Comparison of ENCODE assay signal across 1 cellular context in genomic region chr9:116142706-116143492, GRCh38.
TF ChIP-seq lines count a peak whose summit lies in the region.

No MANE protein-coding gene starts in this region.

TF ChIP-seq in H1, 55 proteins besides CTCF, POLR2A, EP300 and RAD21:
- TF ChIP-seq SIRT6 (IDR thresholded peaks at IDR 0.05; ENCODE audit: low read length), result no peak
- TF ChIP-seq RBBP5 (IDR thresholded peaks at IDR 0.05; ENCODE audit: borderline replicate concordance, low read depth, low read length), result no peak
- no peak for TF ChIP-seq RNF2 (IDR thresholded peaks at IDR 0.05; ENCODE audit: borderline replicate concordance, low read depth, low read length, missing control alignments, poor library complexity, severe bottlenecking)
- no peak for TF ChIP-seq USF2 (IDR thresholded peaks at IDR 0.05; ENCODE audit: low read length)
- TF ChIP-seq JUN (IDR thresholded peaks at IDR 0.05; ENCODE audit: low read depth, low read length), result no peak
- no peak for TF ChIP-seq MAFK (IDR thresholded peaks at IDR 0.05; ENCODE audit: low read depth, low read length)
- TF ChIP-seq SP2 (IDR thresholded peaks at IDR 0.05; ENCODE audit: low read length), result no peak
- no peak for TF ChIP-seq NRF1 (IDR thresholded peaks at IDR 0.05; ENCODE audit: low read depth, low read length)
- no peak for TF ChIP-seq TCF12 (IDR thresholded peaks at IDR 0.05; ENCODE audit: low read depth, low read length)
- TF ChIP-seq EGR1 (IDR thresholded peaks at IDR 0.05; ENCODE audit: borderline replicate concordance, low read depth, low read length), result no peak
- no peak for TF ChIP-seq PHF8 (conservative IDR thresholded peaks at IDR 0.05; ENCODE audit: low read depth, low read length)
- no peak for TF ChIP-seq POU5F1 (IDR thresholded peaks at IDR 0.05; ENCODE audit: low read depth, low read length)
- TF ChIP-seq SIN3A (conservative IDR thresholded peaks at IDR 0.05 in 1 of 2, IDR thresholded peaks at IDR 0.05 in 1 of 2; ENCODE audit: low read depth in 1 of 2, low read length in 2 of 2), result no peak
- no peak for TF ChIP-seq KDM1A (IDR thresholded peaks at IDR 0.05; ENCODE audit: borderline replicate concordance, low read length)
- no peak for TF ChIP-seq FOSL1 (IDR thresholded peaks at IDR 0.05; ENCODE audit: insufficient read depth, low read depth, low read length)
- TF ChIP-seq TAF1 (IDR thresholded peaks at IDR 0.05; ENCODE audit: low read depth, low read length), result no peak
TF ChIP-seq in H1: peak in this region for 0.
